ENCODE assay signal across 23 cellular contexts in the genomic region with DNA sequence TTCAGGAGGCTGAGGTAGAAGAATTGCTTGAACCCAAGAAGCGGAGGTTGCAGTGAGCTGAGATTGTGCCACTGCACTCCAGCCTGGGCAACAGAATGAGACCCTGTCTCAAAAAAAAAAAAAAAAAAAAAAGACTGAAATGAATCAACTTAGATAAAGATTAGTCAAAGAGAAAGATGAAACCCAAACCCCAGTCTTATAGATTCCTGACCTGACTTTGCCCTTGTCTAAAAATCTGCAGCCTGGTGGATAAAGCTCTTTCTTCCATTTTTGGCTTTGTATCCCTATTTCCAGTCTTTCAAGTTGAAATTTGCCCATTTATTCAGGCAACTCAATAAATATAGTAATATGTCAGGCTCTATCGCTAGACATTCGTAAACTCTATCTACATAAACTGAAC. TPM values are rescaled to one million over a fixed set of nuclear protein-coding genes. Genes with fewer than 3 reads are reported as not detected.
A peak's percentile ranks its signal among the peaks of the same experiment; 100 is the strongest.
DNase-seq lines count a peak whose midpoint lies in the region; ATAC-seq and TF ChIP-seq lines count a peak whose summit lies in the region.
"Had no signal": no experiment of that assay in that cellular context is flagged by ENCODE, and none has a peak within 500 bp of the region (broad histone marks: within the 10 kb centered on the region; RNA-seq: fewer than 3 reads in every experiment).

No MANE protein-coding gene starts in this region.

- no peak overlapping the region for H3K4me3 Mint-ChIP-seq in progenitor cell of endocrine pancreas (ENCODE audit: low read depth)
- H3K4me3 Mint-ChIP-seq: activated CD4-positive, alpha-beta memory T cell treated with anti-CD3 and anti-CD28 coated beads for 36 hours; dendritic cell treated with granulocyte-macrophage colony-stimulating factor and Interleukin-4, amounts not matched to agents 40 ng/mL and 50 ng/mL, for 4 days; nephron had no signal

- H3K27me3 Mint-ChIP-seq in progenitor cell of endocrine pancreas, result peaks cover 5% of the 10 kb centered on the region
- H3K27me3 Mint-ChIP-seq: dendritic cell treated with granulocyte-macrophage colony-stimulating factor and Interleukin-4, amounts not matched to agents 40 ng/mL and 50 ng/mL, for 4 days had no signal

- no peaks in the 10 kb centered on the region for H3K9me3 Mint-ChIP-seq in progenitor cell of endocrine pancreas (ENCODE audit: low read depth)
- H3K9me3 Mint-ChIP-seq: activated CD4-positive, alpha-beta memory T cell treated with anti-CD3 and anti-CD28 coated beads for 36 hours; dendritic cell treated with granulocyte-macrophage colony-stimulating factor and Interleukin-4, amounts not matched to agents 40 ng/mL and 50 ng/mL, for 4 days; nephron had no signal

- TF ChIP-seq CTCF in progenitor cell of endocrine pancreas (IDR thresholded peaks at IDR 0.05; ENCODE audit: unreplicated experiment), result no peak

- H3K36me3 Mint-ChIP-seq in progenitor cell of endocrine pancreas (ENCODE audit: insufficient read depth), result no peaks in the 10 kb centered on the region
- H3K36me3 Mint-ChIP-seq: activated CD4-positive, alpha-beta memory T cell treated with anti-CD3 and anti-CD28 coated beads for 36 hours had no signal

- H3K4me1 Mint-ChIP-seq in progenitor cell of endocrine pancreas (ENCODE audit: low read depth), result no peaks in the 10 kb centered on the region

- H3K27ac Mint-ChIP-seq in progenitor cell of endocrine pancreas, result no peak overlapping the region
- H3K27ac Mint-ChIP-seq: activated CD4-positive, alpha-beta memory T cell treated with anti-CD3 and anti-CD28 coated beads for 36 hours; dendritic cell treated with granulocyte-macrophage colony-stimulating factor and Interleukin-4, amounts not matched to agents 40 ng/mL and 50 ng/mL, for 4 days; nephron had no signal

- DNase-seq in progenitor cell of endocrine pancreas (ENCODE audit: low spot score, unreplicated experiment) (no peak), hippocampal formation (lab: John Stamatoyannopoulos, UW) (no peak), middle frontal gyrus (ENCODE audit: extremely low spot score, low spot score) (no peak)
- DNase-seq: activated CD4-positive, alpha-beta memory T cell treated with anti-CD3 and anti-CD28 coated beads for 36 hours; activated effector memory CD4-positive, alpha-beta T cell treated with Interleukin-2 at 50 U/mL for 16 hours; central memory CD4-positive, alpha-beta T cell; HCEC 1CT; Karpas-422; mucosa of descending colon; NCI-H1436; NCI-H774; stimulated activated CD4-positive, alpha-beta T cell treated with anti-CD3 and anti-CD28 coated beads, Interleukin-1b, Interleukin-23, amount 100 ng/mL, for 48 hours; stimulated activated CD8-positive, alpha-beta memory T cell treated with anti-CD3 and anti-CD28 coated beads, Interleukin-4, amount 100 ng/mL, for 48 hours had no signal

- ATAC-seq in GM18502 (IDR thresholded peaks at IDR 0.05; ENCODE audit: poor library complexity, unreplicated experiment) (peak; percentile 35), GM18873 (IDR thresholded peaks at IDR 0.05; ENCODE audit: low FRiP score, unreplicated experiment) (peak; percentile 50), HG02852 (IDR thresholded peaks at IDR 0.05; ENCODE audit: unreplicated experiment) (peak; percentile 47), HG03575 (IDR thresholded peaks at IDR 0.05; ENCODE audit: extremely low read depth, insufficient number of reproducible peaks, low FRiP score, unreplicated experiment) (peak; percentile 41)
- ATAC-seq: foreskin keratinocyte, mucosa of descending colon had no signal

RNA-seq across cellular contexts. Expression of a gene that starts 39.3 kb away (rescaled TPM):
- not detected in 2 replicates for total RNA-seq in progenitor cell of endocrine pancreas
- total RNA-seq: esophagus muscularis mucosa, foreskin keratinocyte, osteoblast, smooth muscle cell had no signal

RNA-seq across cellular contexts. Expression of a gene that starts 46.9 kb away (rescaled TPM):
- total RNA-seq in progenitor cell of endocrine pancreas, result 92.0 and 95.7 TPM in 2 replicates
